ENCODE assay signal across 17 cellular contexts in the genomic region with DNA sequence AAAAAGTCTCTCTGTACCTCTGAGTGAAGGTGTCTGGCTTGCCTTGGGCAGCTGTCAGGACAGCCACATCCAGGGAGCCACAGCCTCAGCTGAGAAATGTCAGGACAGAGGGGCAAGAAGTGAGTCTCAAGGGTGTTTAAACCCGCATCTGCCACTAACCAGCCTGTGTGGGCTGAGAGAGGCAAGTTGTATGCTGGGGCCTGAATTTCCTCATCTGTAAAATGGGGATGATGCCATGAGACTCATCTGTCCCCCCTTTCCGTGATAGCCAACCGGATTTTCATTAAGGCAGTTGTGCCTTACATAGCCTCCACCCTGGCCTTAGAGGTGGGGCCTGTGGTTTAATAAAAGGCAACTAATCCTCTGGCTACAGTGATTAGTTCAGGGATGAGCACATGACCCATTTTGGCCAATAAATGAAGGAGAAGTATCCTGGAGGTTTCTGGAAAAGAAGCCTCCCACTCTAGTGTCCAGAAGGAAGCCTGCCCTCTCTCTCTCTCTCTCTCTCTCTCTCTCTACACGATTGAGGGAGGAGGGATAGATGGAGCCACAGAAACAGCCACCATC.
DNase-seq lines count a peak whose midpoint lies in the region; ATAC-seq, FAIRE-seq and TF ChIP-seq lines count a peak whose summit lies in the region.
"Had no signal": no experiment of that assay in that cellular context is flagged by ENCODE, and none has a peak within 500 bp of the region (broad histone marks: within the 10 kb centered on the region; RNA-seq: fewer than 3 reads in every experiment).

No MANE protein-coding gene starts in this region.

- no peak for TF ChIP-seq RAD21 in K562 (CRISPR knock-in tag; conservative IDR thresholded peaks at IDR 0.05 in 1 of 2, IDR thresholded peaks at IDR 0.05 in 1 of 2)

- intact Hi-C loops in K562 (cut with micrococcal nuclease) = no loop called here
- intact Hi-C loops in spleen (cut with DNase I; ENCODE audit: low total_unique reads) = no loop called here

- no peaks in the 10 kb centered on the region for H3K9me3 Mint-ChIP-seq in activated naive CD4-positive, alpha-beta T cell treated with anti-CD3 and anti-CD28 coated beads, Interleukin-2, amount 10 ng/mL, durations not matched to agents 7 days and 5 days
- H3K9me3 Mint-ChIP-seq: CD4-positive, CD25-positive, alpha-beta regulatory T cell; CD8-positive, alpha-beta memory T cell had no signal

- BruUV-seq in K562 (replicated peaks; lab: Mats Ljungman, UMichigan) = no TSS peak

- H3K36me3 ChIP-seq in HEK293 (ENCODE audit: control insufficient read depth in 2 of 2, insufficient read depth in 1 of 2, low read length in 2 of 2) = peaks cover 0 to 5% of the 10 kb centered on the region in 2 experiments; a peak in 1 of 3 replicates
- H3K36me3 ChIP-seq in K562 (ENCODE audit: control insufficient read depth, insufficient read depth, low read length) = no peaks in the 10 kb centered on the region
- no peaks in the 10 kb centered on the region for H3K36me3 ChIP-seq in spleen
- H3K36me3 ChIP-seq: BLaER1 treated with 17β-estradiol and CSF1 and Interleukin-3, amounts not matched to agents 10 nM and 100 nM; HAP-1 had no signal

- no peak overlapping the region for H3K27ac ChIP-seq in HEK293 (ENCODE audit: extremely low read depth, low read depth, low read length)
- H3K27ac ChIP-seq in K562 (ENCODE audit: extremely low read depth, low read depth, low read length) = no peak overlapping the region
- H3K27ac ChIP-seq in spleen = no peak overlapping the region
- H3K27ac ChIP-seq: BLaER1 treated with 17β-estradiol and CSF1 and Interleukin-3, amounts not matched to agents 10 nM and 100 nM; GM23248 had no signal

- DNase-seq in RPMI7951 (ENCODE audit: low read depth) = peak; percentile 37
- DNase-seq in K562 (ENCODE audit: extremely low read depth in 1 of 4, low spot score in 3 of 4) = no peak
- no peak for DNase-seq in CD1c-positive myeloid dendritic cell (ENCODE audit: extremely low spot score)
- DNase-seq in spleen = no peak
- no peak for DNase-seq in activated naive CD4-positive, alpha-beta T cell treated with anti-CD3 and anti-CD28 coated beads, Interleukin-2, amount 10 ng/mL, durations not matched to agents 7 days and 5 days
- DNase-seq: Caco-2; CD4-positive, CD25-positive, alpha-beta regulatory T cell; CD8-positive, alpha-beta memory T cell; GM23248 had no signal

- H2AFZ ChIP-seq in K562 (ENCODE audit: low read depth, low read length) = no peak overlapping the region
- H2AFZ ChIP-seq: GM23248 had no signal

- H3K9ac ChIP-seq in K562 (ENCODE audit: insufficient read depth in 1 of 2, low read depth in 2 of 2, low read length in 2 of 2) = no peak overlapping the region
- H3K9ac ChIP-seq: BLaER1 treated with 17β-estradiol and CSF1 and Interleukin-3, amounts not matched to agents 10 nM and 100 nM; GM23248 had no signal

- no peak overlapping the region for H3K27ac Mint-ChIP-seq in activated naive CD4-positive, alpha-beta T cell treated with anti-CD3 and anti-CD28 coated beads, Interleukin-2, amount 10 ng/mL, durations not matched to agents 7 days and 5 days
- H3K27ac Mint-ChIP-seq: B cell; CD4-positive, CD25-positive, alpha-beta regulatory T cell; CD8-positive, alpha-beta memory T cell had no signal

- no peaks in the 10 kb centered on the region for H3K79me2 ChIP-seq in K562 (ENCODE audit: control insufficient read depth, insufficient read depth, low read length)

- H3K4me3 Mint-ChIP-seq in activated naive CD4-positive, alpha-beta T cell treated with anti-CD3 and anti-CD28 coated beads, Interleukin-2, amount 10 ng/mL, durations not matched to agents 7 days and 5 days = no peak overlapping the region
- H3K4me3 Mint-ChIP-seq: B cell; CD4-positive, CD25-positive, alpha-beta regulatory T cell; CD8-positive, alpha-beta memory T cell had no signal

- WGBS in K562 (ENCODE audit: insufficient coverage, low coverage, missing lambda C conversion rate) = 0% methylated on average over 3 of the region's 4 CpGs
- 74 to 92% (median 83%) methylated on average over 3 to 4 of the region's 4 CpGs for WGBS in spleen, 5 donors

- TF ChIP-seq CTCF in HEK293 (tag by site-specific recombination; IDR thresholded peaks at IDR 0.05) = no peak
- TF ChIP-seq CTCF in K562 (IDR thresholded peaks at IDR 0.05 in 2 of 3, conservative IDR thresholded peaks at IDR 0.05 in 1 of 3; ENCODE audit: insufficient read depth in 2 of 3, low read depth in 1 of 3, low read length in 3 of 3) = no peak
- no peak for TF ChIP-seq CTCF in spleen (IDR thresholded peaks at IDR 0.05 in 8 of 11, conservative IDR thresholded peaks at IDR 0.05 in 3 of 11)

- in situ Hi-C loops in K562 (cut with MboI) = no loop called here

- no peak for TF ChIP-seq POLR2A in K562 (conservative IDR thresholded peaks at IDR 0.05)
- no peak for TF ChIP-seq POLR2A in spleen (IDR thresholded peaks at IDR 0.05)

- H3K4me3 ChIP-seq in HEK293 (ENCODE audit: low read depth, low read length) = no peak overlapping the region
- H3K4me3 ChIP-seq in K562 = no peak overlapping the region
- no peak overlapping the region for H3K4me3 ChIP-seq in spleen
- H3K4me3 ChIP-seq: BLaER1 treated with 17β-estradiol and CSF1 and Interleukin-3, amounts not matched to agents 10 nM and 100 nM; GM23248; HAP-1 had no signal

- CTCF ChIA-PET in HEK293 (lab: Yijun Ruan, JAX) (no interaction called here), K562 (lab: Yijun Ruan, JAX; ENCODE audit: low intra/inter-chr PET ratio) (no interaction called here)
- CTCF ChIA-PET in activated naive CD4-positive, alpha-beta T cell treated with anti-CD3 and anti-CD28 coated beads, Interleukin-2, amount 10 ng/mL, durations not matched to agents 7 days and 5 days (lab: Charles Lee) = no interaction called here

- H3K4me1 Mint-ChIP-seq in activated naive CD4-positive, alpha-beta T cell treated with anti-CD3 and anti-CD28 coated beads, Interleukin-2, amount 10 ng/mL, durations not matched to agents 7 days and 5 days = no peaks in the 10 kb centered on the region
- H3K4me1 Mint-ChIP-seq: B cell; CD4-positive, CD25-positive, alpha-beta regulatory T cell; CD8-positive, alpha-beta memory T cell had no signal

- H3K9me3 ChIP-seq in HEK293 (ENCODE audit: control insufficient read depth, insufficient read depth, low read depth, low read length) = no peaks in the 10 kb centered on the region
- H3K9me3 ChIP-seq in K562 (replicated peaks; ENCODE audit: control insufficient read depth, insufficient read depth, low read depth, low read length) = no peaks in the 10 kb centered on the region
- no peaks in the 10 kb centered on the region for H3K9me3 ChIP-seq in spleen
- H3K9me3 ChIP-seq: BLaER1 treated with 17β-estradiol and CSF1 and Interleukin-3, amounts not matched to agents 10 nM and 100 nM; Caco-2; HAP-1 had no signal

- H3K4me2 ChIP-seq in K562 (ENCODE audit: insufficient read depth, low read length) = no peak overlapping the region
- H3K4me2 ChIP-seq: BLaER1 treated with 17β-estradiol and CSF1 and Interleukin-3, amounts not matched to agents 10 nM and 100 nM had no signal

- H3K27me3 ChIP-seq in K562 (ENCODE audit: control insufficient read depth in 2 of 2, insufficient read depth in 2 of 2, low read length in 2 of 2) (peaks cover 22 to 61% of the 10 kb centered on the region in 2 experiments), spleen (replicated peaks in 1 of 7) (peaks cover 0 to 18% (median 0%) of the 10 kb centered on the region in 7 donors)
- H3K27me3 ChIP-seq: BLaER1 treated with 17β-estradiol and CSF1 and Interleukin-3, amounts not matched to agents 10 nM and 100 nM had no signal

- H3K36me3 Mint-ChIP-seq in activated naive CD4-positive, alpha-beta T cell treated with anti-CD3 and anti-CD28 coated beads, Interleukin-2, amount 10 ng/mL, durations not matched to agents 7 days and 5 days = no peaks in the 10 kb centered on the region
- H3K36me3 Mint-ChIP-seq: CD4-positive, CD25-positive, alpha-beta regulatory T cell; CD8-positive, alpha-beta memory T cell had no signal

- H3K27me3 Mint-ChIP-seq in activated naive CD4-positive, alpha-beta T cell treated with anti-CD3 and anti-CD28 coated beads, Interleukin-2, amount 10 ng/mL, durations not matched to agents 7 days and 5 days = peaks cover 4% of the 10 kb centered on the region
- H3K27me3 Mint-ChIP-seq: CD4-positive, CD25-positive, alpha-beta regulatory T cell had no signal

- H3K4me1 ChIP-seq in HEK293 (ENCODE audit: control insufficient read depth, insufficient read depth, low read length) = no peaks in the 10 kb centered on the region
- H3K4me1 ChIP-seq in K562 (replicated peaks in 1 of 2; ENCODE audit: control insufficient read depth in 2 of 2, insufficient read depth in 2 of 2, low read length in 2 of 2) = no peaks in the 10 kb centered on the region
- no peaks in the 10 kb centered on the region for H3K4me1 ChIP-seq in spleen
- H3K4me1 ChIP-seq: Caco-2, HAP-1 had no signal

- TF ChIP-seq EP300 in K562 (IDR thresholded peaks at IDR 0.05; ENCODE audit: low read length) = no peak

- peaks cover 2% of the 10 kb centered on the region for H3K9me1 ChIP-seq in K562 (ENCODE audit: control insufficient read depth, insufficient read depth, low read length)

- ATAC-seq in K562 = no peak

- peaks cover 7% of the 10 kb centered on the region; the same call in 1 of the 2 replicates for H4K20me1 ChIP-seq in K562 (replicated peaks; ENCODE audit: control insufficient read depth, insufficient read depth, low read length)

- FAIRE-seq in K562 (lab: Jason Lieb, UNC) = no peak
- FAIRE-seq: D721Med, G401.6, GM12891, GM19239 had no signal

- POLR2A ChIA-PET in HEK293 (lab: Yijun Ruan, JAX) (no interaction called here), K562 (lab: Yijun Ruan, JAX) (no interaction called here)
